24 cellular contexts compared by ENCODE assay signal in the genomic region with DNA sequence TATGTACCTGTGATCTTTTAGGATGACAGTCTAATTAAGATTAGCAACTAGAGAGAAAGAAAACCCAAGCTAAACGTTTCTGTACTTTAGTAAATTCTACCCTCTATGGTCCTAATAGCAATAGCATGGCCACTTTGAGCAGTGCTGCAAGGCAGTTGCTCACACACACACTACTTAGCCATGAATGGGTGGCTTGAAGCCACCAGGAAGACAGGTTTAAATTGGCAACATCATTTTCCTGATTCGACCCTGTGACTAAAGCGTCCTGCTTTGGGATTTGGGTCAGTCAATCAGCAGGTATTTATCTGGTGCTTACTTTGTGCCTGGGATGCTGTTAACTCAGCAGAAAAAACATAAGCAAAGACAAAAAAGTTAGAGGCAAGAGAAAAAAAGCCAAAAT.
"Had no signal": no experiment of that assay in that cellular context is flagged by ENCODE, and none has a peak within 500 bp of the region (broad histone marks: within the 10 kb centered on the region; RNA-seq: fewer than 3 reads in every experiment).

No MANE protein-coding gene starts in this region.

- H3K36me3 Mint-ChIP-seq: IgD-negative memory B cell had no signal

- H3K4me2 ChIP-seq: KMS-11, PC-9 had no signal

- H3K4me3 ChIP-seq: K562, PC-9, Peyer's patch, SJCRH30 had no signal

- ATAC-seq: K562, Right ventricle myocardium inferior, SK-N-SH treated with all-trans-retinoic acid at 6 μM for 48 hours had no signal

- H3K4me1 Mint-ChIP-seq: IgD-negative memory B cell had no signal

- H2AFZ ChIP-seq: PC-9 had no signal

- H3K9ac ChIP-seq: KMS-11 had no signal

- H3K9me3 ChIP-seq: Peyer's patch, SJCRH30 had no signal

- H3K27ac ChIP-seq: HL-60, KMS-11, PC-9, Peyer's patch, SJCRH30 had no signal

- H3K27me3 ChIP-seq: Peyer's patch, SJCRH30 had no signal

- H3K36me3 ChIP-seq: Peyer's patch, SJCRH30 had no signal

- DNase-seq: Kasumi-1, MM.1S, NCI-H1092 treated with DMSO at 0.1 percent for 48 hours, NCI-H1436, NCI-H187, NCI-H2029, NCI-H2081 treated with DMSO at 0.1 percent for 48 hours, NCI-H2171, NCI-H226, NCI-H446, NCI-H510A, NCI-H524 treated with DMSO at 0.1 percent for 48 hours, NCI-H69, NCI-H774, PC-9, Peyer's patch, SHP77 treated with DMSO at 0.1 percent for 48 hours, SJCRH30 had no signal

- H3K4me1 ChIP-seq: Peyer's patch, SJCRH30 had no signal

- H3K4me3 Mint-ChIP-seq: IgD-negative memory B cell had no signal
